In the genomic region with DNA sequence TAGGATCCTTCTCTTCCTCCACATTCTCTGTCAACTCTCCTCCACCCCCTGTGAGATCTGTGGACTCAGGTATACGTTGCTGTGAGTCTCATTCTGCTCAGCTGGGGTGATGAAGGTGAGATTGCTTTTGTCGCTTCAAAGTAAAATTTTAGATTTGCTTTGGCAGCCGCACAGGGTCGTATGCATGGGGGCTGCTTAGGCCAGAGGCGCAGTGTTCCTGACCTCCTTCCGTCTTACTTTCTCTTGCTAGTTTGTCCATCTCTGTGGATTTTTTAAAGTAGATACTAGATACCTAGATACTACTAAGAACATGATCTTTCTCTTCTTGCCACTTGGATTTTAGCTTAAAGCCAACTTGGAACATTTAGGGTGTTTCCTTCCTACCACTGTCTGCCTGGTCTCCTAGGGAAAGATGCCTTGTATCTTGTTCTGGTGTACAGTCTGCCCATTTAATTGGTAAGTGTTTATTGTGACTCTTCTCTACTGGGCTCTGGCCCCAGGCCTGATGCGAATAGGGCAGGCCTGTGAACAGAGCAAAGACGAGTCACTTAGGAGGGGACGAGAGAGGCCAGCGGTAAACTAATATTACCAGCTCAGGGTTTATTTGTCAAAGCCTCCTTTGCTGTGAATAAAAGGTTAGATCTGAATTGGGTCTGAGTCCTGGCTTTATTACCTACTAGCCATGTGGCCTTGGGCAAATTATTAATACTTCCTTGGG, we compare ENCODE assay signal across 11 cellular contexts.
A peak's percentile ranks its signal among the peaks of the same experiment; 100 is the strongest.
DNase-seq lines count a peak whose midpoint lies in the region; ATAC-seq and TF ChIP-seq lines count a peak whose summit lies in the region.
"Had no signal": no experiment of that assay in that cellular context is flagged by ENCODE, and none has a peak within 500 bp of the region (broad histone marks: within the 10 kb centered on the region; RNA-seq: fewer than 3 reads in every experiment).

No MANE protein-coding gene starts in this region.

- no peak for TF ChIP-seq CTCF in neutrophil (IDR thresholded peaks at IDR 0.05)

- ATAC-seq in HG02885 (IDR thresholded peaks at IDR 0.05; ENCODE audit: poor library complexity, unreplicated experiment) = peak; percentile 7
- ATAC-seq in GM19397 (IDR thresholded peaks at IDR 0.05; ENCODE audit: unreplicated experiment) = no peak
- no peak for ATAC-seq in HG03025 (IDR thresholded peaks at IDR 0.05; ENCODE audit: low FRiP score, unreplicated experiment)
- ATAC-seq: HCT116, left colon had no signal

- H3K27ac ChIP-seq in neutrophil = peak overlapping the region; percentile 61

- H3K4me1 Mint-ChIP-seq in activated naive CD8-positive, alpha-beta T cell (ENCODE audit: low read depth) = peaks cover 76% of the 10 kb centered on the region

- H3K4me3 ChIP-seq in GM08714 (ENCODE audit: low read length) (peak overlapping the region; percentile 45; the same call in 1 of the 2 replicates), neutrophil (ENCODE audit: low read depth in 1 of 2, low read length in 1 of 2) (no peak overlapping the region)
- H3K4me3 ChIP-seq: tibial nerve had no signal

- H3K27ac Mint-ChIP-seq in activated naive CD8-positive, alpha-beta T cell = peak overlapping the region; percentile 65

- H3K36me3 ChIP-seq in neutrophil = no peaks in the 10 kb centered on the region
- H3K36me3 ChIP-seq: tibial nerve had no signal

- no peaks in the 10 kb centered on the region for H3K9me3 Mint-ChIP-seq in activated naive CD8-positive, alpha-beta T cell (ENCODE audit: low read depth)

- H3K9me3 ChIP-seq in neutrophil = no peaks in the 10 kb centered on the region
- H3K9me3 ChIP-seq: tibial nerve had no signal

- no peaks in the 10 kb centered on the region for H3K36me3 Mint-ChIP-seq in activated naive CD8-positive, alpha-beta T cell

- no peak for DNase-seq in SIG-M5 (lab: John Stamatoyannopoulos, UW)
- DNase-seq in dedifferentiated amniotic fluid mesenchymal stem cell (ENCODE audit: extremely low spot score) = no peak
- DNase-seq: left colon had no signal

- no peaks in the 10 kb centered on the region for H3K27me3 ChIP-seq in neutrophil
- H3K27me3 ChIP-seq: tibial nerve had no signal

- H3K27me3 Mint-ChIP-seq in activated naive CD8-positive, alpha-beta T cell = no peaks in the 10 kb centered on the region

- H3K4me1 ChIP-seq in neutrophil (ENCODE audit: control insufficient read depth in 1 of 2, insufficient read depth in 1 of 2, low read depth in 1 of 2, low read length in 1 of 2) = peaks cover 70 to 98% of the 10 kb centered on the region in 2 experiments

- peak overlapping the region; percentile 23 for H3K4me3 Mint-ChIP-seq in activated naive CD8-positive, alpha-beta T cell
